In the genomic region with DNA sequence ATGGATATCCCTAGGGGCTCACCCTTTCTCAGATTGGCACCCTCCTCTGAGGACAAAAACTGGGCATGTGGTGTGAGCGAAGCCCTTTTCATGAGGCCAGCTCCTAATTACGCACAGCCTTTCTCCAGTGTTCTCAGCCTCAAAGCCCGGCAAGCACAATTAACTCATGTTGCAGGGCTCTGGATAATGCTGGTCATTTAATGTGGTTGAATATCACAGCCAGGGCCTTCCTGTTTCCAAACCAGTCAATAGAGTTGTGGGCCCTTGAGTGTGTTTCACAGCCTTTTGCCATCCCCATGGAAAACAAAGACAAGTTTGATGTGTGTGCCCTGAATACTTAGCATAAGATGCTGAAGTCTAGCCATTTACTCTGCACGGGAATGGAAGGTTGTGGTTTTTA, we compare ENCODE assay signal across 16 cellular contexts.
"Had no signal": no experiment of that assay in that cellular context is flagged by ENCODE, and none has a peak within 500 bp of the region (broad histone marks: within the 10 kb centered on the region; RNA-seq: fewer than 3 reads in every experiment).

No MANE protein-coding gene starts in this region.

- H3K36me3 Mint-ChIP-seq: activated CD4-positive, alpha-beta memory T cell treated with anti-CD3 and anti-CD28 coated beads for 36 hours; activated CD8-positive, alpha-beta memory T cell treated with anti-CD3 and anti-CD28 coated beads, Interleukin-2, amount 10 ng/mL, durations not matched to agents 7 days and 5 days; activated naive CD4-positive, alpha-beta T cell treated with anti-CD3 and anti-CD28 coated beads, Interleukin-2, amount 50 U/mL, for 24 hours; immature natural killer cell had no signal

- H3K4me3 ChIP-seq: adrenal gland, body of pancreas, suprapubic skin had no signal

- H3K27ac Mint-ChIP-seq: activated CD4-positive, alpha-beta memory T cell treated with anti-CD3 and anti-CD28 coated beads for 36 hours; activated CD4-positive, alpha-beta T cell treated with anti-CD3 and anti-CD28 coated beads for 36 hours; activated CD8-positive, alpha-beta memory T cell treated with anti-CD3 and anti-CD28 coated beads, Interleukin-2, amount 10 ng/mL, durations not matched to agents 7 days and 5 days; activated naive CD4-positive, alpha-beta T cell treated with anti-CD3 and anti-CD28 coated beads, Interleukin-2, amount 50 U/mL, for 24 hours; dendritic cell treated with granulocyte-macrophage colony-stimulating factor and Interleukin-4, amounts not matched to agents 40 ng/mL and 50 ng/mL, for 4 days; immature natural killer cell had no signal

- H3K27ac ChIP-seq: adrenal gland, body of pancreas, suprapubic skin had no signal

- H3K9me3 Mint-ChIP-seq: activated CD4-positive, alpha-beta memory T cell treated with anti-CD3 and anti-CD28 coated beads for 36 hours; immature natural killer cell had no signal

- H3K9me3 ChIP-seq: adrenal gland, body of pancreas, suprapubic skin had no signal

- H3K27me3 Mint-ChIP-seq: activated CD4-positive, alpha-beta memory T cell treated with anti-CD3 and anti-CD28 coated beads for 36 hours; activated CD4-positive, alpha-beta T cell treated with anti-CD3 and anti-CD28 coated beads for 36 hours; activated CD8-positive, alpha-beta memory T cell treated with anti-CD3 and anti-CD28 coated beads, Interleukin-2, amount 10 ng/mL, durations not matched to agents 7 days and 5 days; activated naive CD4-positive, alpha-beta T cell treated with anti-CD3 and anti-CD28 coated beads, Interleukin-2, amount 50 U/mL, for 24 hours had no signal

- H3K36me3 ChIP-seq: adrenal gland, suprapubic skin had no signal

- H3K27me3 ChIP-seq: adrenal gland, body of pancreas, suprapubic skin had no signal

- ATAC-seq: activated CD4-positive, alpha-beta T cell treated with anti-CD3 and anti-CD28 coated beads for 36 hours; activated CD8-positive, alpha-beta memory T cell treated with anti-CD3 and anti-CD28 coated beads, Interleukin-2, amount 10 ng/mL, durations not matched to agents 7 days and 5 days; body of pancreas had no signal

- H3K4me1 Mint-ChIP-seq: activated CD4-positive, alpha-beta T cell treated with anti-CD3 and anti-CD28 coated beads for 36 hours; central memory CD8-positive, alpha-beta T cell had no signal

- H3K4me3 Mint-ChIP-seq: activated CD4-positive, alpha-beta memory T cell treated with anti-CD3 and anti-CD28 coated beads for 36 hours; activated CD4-positive, alpha-beta T cell treated with anti-CD3 and anti-CD28 coated beads for 36 hours; activated CD8-positive, alpha-beta memory T cell treated with anti-CD3 and anti-CD28 coated beads, Interleukin-2, amount 10 ng/mL, durations not matched to agents 7 days and 5 days; activated naive CD4-positive, alpha-beta T cell treated with anti-CD3 and anti-CD28 coated beads, Interleukin-2, amount 50 U/mL, for 24 hours; central memory CD8-positive, alpha-beta T cell; dendritic cell treated with granulocyte-macrophage colony-stimulating factor and Interleukin-4, amounts not matched to agents 40 ng/mL and 50 ng/mL, for 4 days; immature natural killer cell had no signal

- DNase-seq: activated CD4-positive, alpha-beta memory T cell treated with anti-CD3 and anti-CD28 coated beads for 36 hours; activated CD4-positive, alpha-beta T cell treated with anti-CD3 and anti-CD28 coated beads for 36 hours; activated CD8-positive, alpha-beta memory T cell treated with anti-CD3 and anti-CD28 coated beads, Interleukin-2, amount 10 ng/mL, durations not matched to agents 7 days and 5 days; activated T-cell treated with anti-CD3 and anti-CD28 coated beads, Interleukin-2, amount 50 U/mL, for 1 hour; adrenal gland; body of pancreas; effector memory CD4-positive, alpha-beta T cell; foreskin melanocyte; immature natural killer cell; stimulated activated CD4-positive, alpha-beta T cell treated with anti-CD3 and anti-CD28 coated beads, Interleukin-4, amount 100 ng/mL, for 24 hours; stimulated activated naive CD4-positive, alpha-beta T cell treated with Interleukin-2 at 50 U/mL for 16 hours; T-helper 2 cell had no signal
